ENCODE assay signal across 11 cellular contexts in genomic region chr9:114389612-114390368, GRCh38. TPM values are rescaled to one million over a fixed set of nuclear protein-coding genes. Genes with fewer than 3 reads are reported as not detected.
DNase-seq lines count a peak whose midpoint lies in the region; ATAC-seq, FAIRE-seq and TF ChIP-seq lines count a peak whose summit lies in the region.
"Had no signal": no experiment of that assay in that cellular context is flagged by ENCODE, and none has a peak within 500 bp of the region (broad histone marks: within the 10 kb centered on the region; RNA-seq: fewer than 3 reads in every experiment).

No MANE protein-coding gene starts in this region.

- H3K27ac Mint-ChIP-seq in activated CD8-positive, alpha-beta T cell treated with anti-CD3 and anti-CD28 coated beads for 36 hours = peak overlapping the region; percentile 94

- no peak overlapping the region for H3K18ac ChIP-seq in mesenchymal stem cell (ENCODE audit: low read depth in 1 of 2, low read length in 2 of 2)

- peak overlapping the region; percentile 94 to 99 (median 98) for H3K4me2 ChIP-seq in BLaER1 treated with 17β-estradiol and CSF1 and Interleukin-3, amounts not matched to agents 10 nM and 100 nM
- H3K4me2 ChIP-seq in mesenchymal stem cell (ENCODE audit: low read length, poor library complexity, severe bottlenecking) = no peak overlapping the region

- H4K8ac ChIP-seq in mesenchymal stem cell (ENCODE audit: low read length) = peak overlapping the region; percentile 20

- DNase-seq in GM12891 (ENCODE audit: insufficient read length, low spot score) = no peak
- peak; percentile 62 for DNase-seq in activated CD8-positive, alpha-beta T cell treated with anti-CD3 and anti-CD28 coated beads for 36 hours
- no peak for DNase-seq in mesenchymal stem cell
- DNase-seq in NCI-H2081 (lab: John Stamatoyannopoulos, UW) = no peak
- no peak for DNase-seq in anterior cingulate cortex (lab: John Stamatoyannopoulos, UW)
- no peak for DNase-seq in hypothalamus (lab: John Stamatoyannopoulos, UW)
- DNase-seq: adrenal gland, kidney glomerular epithelial cell, NCI-H345 had no signal

- no peak overlapping the region for H2BK120ac ChIP-seq in mesenchymal stem cell (ENCODE audit: low read depth, low read length)

- TF ChIP-seq POLR2A in GM12891 (IDR thresholded peaks at IDR 0.05; ENCODE audit: low read depth, low read length) = no peak

- peak overlapping the region; percentile 85 to 98 (median 96); a peak in 21 of 22 replicates for H3K27ac ChIP-seq in BLaER1 treated with 17β-estradiol and CSF1 and Interleukin-3, amounts not matched to agents 10 nM and 100 nM
- H3K27ac ChIP-seq in mesenchymal stem cell (ENCODE audit: low read length, poor library complexity, severe bottlenecking) = no peak overlapping the region

- POLR2A ChIA-PET in activated CD8-positive, alpha-beta T cell treated with anti-CD3 and anti-CD28 coated beads for 36 hours (lab: Charles Lee) = interaction anchor here (0.6 to 17.7 kb wide), 9 partner anchors 7 to 221 kb away, joined by 3 to 351 read pairs (median 15); partner anchors contain the start of genes ATP6V1G1 and TMEM268

- H2AFZ ChIP-seq in mesenchymal stem cell (ENCODE audit: low read depth, low read length) = no peak overlapping the region

- peak overlapping the region; percentile 45 for H2AK5ac ChIP-seq in mesenchymal stem cell (ENCODE audit: low read length, severe bottlenecking)

- H4K91ac ChIP-seq in mesenchymal stem cell (ENCODE audit: low read length) = no peak overlapping the region

- H3K4ac ChIP-seq in mesenchymal stem cell (ENCODE audit: low read depth in 1 of 2, low read length in 2 of 2) = no peak overlapping the region

- peaks cover 0 to 32% (median 4%) of the 10 kb centered on the region in 11 experiments; a peak in 12 of 22 replicates for H4K20me1 ChIP-seq in BLaER1 treated with 17β-estradiol and CSF1 and Interleukin-3, amounts not matched to agents 10 nM and 100 nM

- H3K36me3 ChIP-seq in BLaER1 treated with 17β-estradiol and CSF1 and Interleukin-3, amounts not matched to agents 10 nM and 100 nM = peaks cover 0 to 42% (median 9%) of the 10 kb centered on the region in 11 experiments; a peak in 7 of 22 replicates
- H3K36me3 ChIP-seq in mesenchymal stem cell (ENCODE audit: control insufficient read depth in 1 of 2, insufficient read depth in 2 of 2, low read depth in 1 of 2, low read length in 2 of 2) = no peaks in the 10 kb centered on the region
- H3K36me3 ChIP-seq: adrenal gland had no signal

- no peak overlapping the region for H2BK5ac ChIP-seq in mesenchymal stem cell (ENCODE audit: low read depth, low read length, poor library complexity, severe bottlenecking)

- H3K14ac ChIP-seq in mesenchymal stem cell (ENCODE audit: low read length in 2 of 2) = no peak overlapping the region

- 94% methylated on average over 6 of the region's 7 CpGs for WGBS in mesenchymal stem cell

- peak overlapping the region; percentile 84 for H3K4me3 Mint-ChIP-seq in activated CD8-positive, alpha-beta T cell treated with anti-CD3 and anti-CD28 coated beads for 36 hours

- no peaks in the 10 kb centered on the region for H3K9me3 Mint-ChIP-seq in activated CD8-positive, alpha-beta T cell treated with anti-CD3 and anti-CD28 coated beads for 36 hours

- peak; percentile 90 for FAIRE-seq in GM12891 (lab: Jason Lieb, UNC)

- no peak overlapping the region for H2BK15ac ChIP-seq in mesenchymal stem cell (ENCODE audit: low read depth, poor library complexity, severe bottlenecking)

- ATAC-seq in activated CD8-positive, alpha-beta T cell treated with anti-CD3 and anti-CD28 coated beads for 36 hours = peak; percentile 2
- ATAC-seq in HG03520 (IDR thresholded peaks at IDR 0.05; ENCODE audit: unreplicated experiment) = no peak

- peak overlapping the region in 9 of 10 experiments; percentile 71 to 96 (median 92); a peak in 17 of 20 replicates for H3K4me3 ChIP-seq in BLaER1 treated with 17β-estradiol and CSF1 and Interleukin-3, amounts not matched to agents 10 nM and 100 nM
- H3K4me3 ChIP-seq in mesenchymal stem cell (ENCODE audit: insufficient read depth in 1 of 2, low read depth in 1 of 2, low read length in 2 of 2) = no peak overlapping the region
- H3K4me3 ChIP-seq: adrenal gland had no signal

- H3K4me1 Mint-ChIP-seq in activated CD8-positive, alpha-beta T cell treated with anti-CD3 and anti-CD28 coated beads for 36 hours (ENCODE audit: low read depth) = peaks cover 49% of the 10 kb centered on the region

- H3K23ac ChIP-seq in mesenchymal stem cell (ENCODE audit: low read length in 2 of 2) = no peak overlapping the region

- CTCF ChIA-PET in activated CD8-positive, alpha-beta T cell treated with anti-CD3 and anti-CD28 coated beads for 36 hours (lab: Charles Lee) = interaction anchor here (0.8 to 10.4 kb wide), 10 partner anchors 8 to 263 kb away, joined by 3 to 98 read pairs (median 6); no protein-coding TSS in a partner anchor

- H3K79me1 ChIP-seq in mesenchymal stem cell (replicated peaks; ENCODE audit: low read length, poor library complexity, severe bottlenecking) = peaks cover 3% of the 10 kb centered on the region

- no peaks in the 10 kb centered on the region for H3K27me3 Mint-ChIP-seq in activated CD8-positive, alpha-beta T cell treated with anti-CD3 and anti-CD28 coated beads for 36 hours

- H3K4me1 ChIP-seq in BLaER1 treated with 17β-estradiol and CSF1 and Interleukin-3, amounts not matched to agents 10 nM and 100 nM = peaks cover 66 to 78% (median 74%) of the 10 kb centered on the region in 10 experiments
- H3K4me1 ChIP-seq in mesenchymal stem cell (ENCODE audit: control insufficient read depth, insufficient read depth, low read depth, low read length) = peaks cover 29% of the 10 kb centered on the region

- intact Hi-C loops in activated CD8-positive, alpha-beta T cell treated with anti-CD3 and anti-CD28 coated beads for 36 hours (cut with micrococcal nuclease) = no loop called here

- H3K9ac ChIP-seq in BLaER1 treated with 17β-estradiol and CSF1 and Interleukin-3, amounts not matched to agents 10 nM and 100 nM = peak overlapping the region; percentile 85 to 99 (median 95)
- peak overlapping the region; percentile 35 for H3K9ac ChIP-seq in mesenchymal stem cell (ENCODE audit: low read length)

- peak overlapping the region in 1 of 2 experiments; percentile 31 for H2BK12ac ChIP-seq in mesenchymal stem cell (ENCODE audit: low read length in 2 of 2)

- TF ChIP-seq CTCF in activated CD8-positive, alpha-beta T cell treated with anti-CD3 and anti-CD28 coated beads for 36 hours (IDR thresholded peaks at IDR 0.05) = peak; percentile 12

- peaks cover 76% of the 10 kb centered on the region for H3K36me3 Mint-ChIP-seq in activated CD8-positive, alpha-beta T cell treated with anti-CD3 and anti-CD28 coated beads for 36 hours (ENCODE audit: low read depth)

- no peaks in the 10 kb centered on the region for H3K9me3 ChIP-seq in BLaER1 treated with 17β-estradiol and CSF1 and Interleukin-3, amounts not matched to agents 10 nM and 100 nM (replicated peaks in 1 of 11)
- H3K9me3 ChIP-seq in mesenchymal stem cell (ENCODE audit: control insufficient read depth, low read length) = no peaks in the 10 kb centered on the region
- H3K9me3 ChIP-seq: adrenal gland had no signal

- no peaks in the 10 kb centered on the region for H3K27me3 ChIP-seq in BLaER1 treated with 17β-estradiol and CSF1 and Interleukin-3, amounts not matched to agents 10 nM and 100 nM
- no peaks in the 10 kb centered on the region for H3K27me3 ChIP-seq in mesenchymal stem cell (ENCODE audit: control insufficient read depth in 1 of 2, insufficient read depth in 1 of 2, low read length in 2 of 2)
- H3K27me3 ChIP-seq: adrenal gland had no signal

TF ChIP-seq in GM12891, 5 proteins besides CTCF, POLR2A, EP300 and RAD21:
- TF ChIP-seq POU2F2 (IDR thresholded peaks at IDR 0.05; ENCODE audit: low read depth, low read length) = 0 out of 2 replicates have a peak, but pooled peaks have one; percentile 3
- TF ChIP-seq SPI1 (IDR thresholded peaks at IDR 0.05; ENCODE audit: low read depth, low read length) = no peak
- no peak for TF ChIP-seq TAF1 (IDR thresholded peaks at IDR 0.05; ENCODE audit: low read depth, low read length)
- TF ChIP-seq PAX5 (IDR thresholded peaks at IDR 0.05; ENCODE audit: insufficient read depth, low read length, severe bottlenecking) = no peak
- no peak for TF ChIP-seq POLR2AphosphoS5 (IDR thresholded peaks at IDR 0.05; ENCODE audit: low read depth, low read length)

RNA-seq across cellular contexts. Expression of gene AKNA, which starts 2.0 kb away (rescaled TPM):
- 46.5 TPM for polyA plus RNA-seq in GM12891 (2012; ENCODE audit: low read depth, missing spikeins)
- total RNA-seq in activated CD8-positive, alpha-beta T cell treated with anti-CD3 and anti-CD28 coated beads for 36 hours = 100 to 1,000 TPM; 166 to 167 TPM
- polyA plus RNA-seq in mesenchymal stem cell (2013, experiment 1 of 2) = 18.5 TPM
- polyA plus RNA-seq in mesenchymal stem cell (2013, experiment 2 of 2) = 17.8 TPM

Comparison
In these comparisons a context has a peak if more than half of its experiments do, and no peak if none do; other contexts are left out.
1. H3K4me3 ChIP-seq: peak in BLaER1 treated with 17β-estradiol and CSF1 and Interleukin-3, amounts not matched to agents 10 nM and 100 nM (9 of 10); none in mesenchymal stem cell (0 of 2).